Comparison of ENCODE assay signal across 8 cellular contexts in the genomic region with DNA sequence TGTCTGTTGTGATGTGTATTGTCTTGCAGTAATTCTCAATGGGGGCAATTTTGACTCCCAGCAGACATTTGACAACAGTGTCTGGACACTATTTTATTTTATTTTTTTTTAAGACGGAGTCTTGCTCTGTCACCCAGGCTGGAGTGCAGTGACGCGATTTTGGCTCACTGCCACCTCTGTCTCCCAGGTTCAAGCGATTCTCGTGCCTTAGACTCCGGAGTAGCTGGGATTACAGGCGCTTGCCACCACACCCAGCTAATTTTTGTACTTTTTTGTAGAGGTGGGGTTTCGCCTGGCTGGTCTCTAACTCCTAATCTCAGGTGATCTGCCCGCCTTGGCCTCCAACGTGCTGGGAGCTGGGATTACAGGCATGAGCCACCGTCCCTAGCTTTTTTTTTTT. TPM values are rescaled to one million over a fixed set of nuclear protein-coding genes. Genes with fewer than 3 reads are reported as not detected.
A peak's percentile ranks its signal among the peaks of the same experiment; 100 is the strongest.
DNase-seq lines count a peak whose midpoint lies in the region; ATAC-seq, FAIRE-seq and TF ChIP-seq lines count a peak whose summit lies in the region.
"Had no signal": no experiment of that assay in that cellular context is flagged by ENCODE, and none has a peak within 500 bp of the region (broad histone marks: within the 10 kb centered on the region; RNA-seq: fewer than 3 reads in every experiment).

No MANE protein-coding gene starts in this region.

- WGBS in HepG2 (ENCODE audit: low lambda C conversion rate): 97% methylated on average over 11 of the region's 11 CpGs
- WGBS in right lobe of liver (ENCODE audit: insufficient coverage, low coverage, low lambda C conversion rate, missing lambda C conversion rate): 67% methylated on average over 8 of the region's 11 CpGs
- WGBS in esophagus muscularis mucosa: 77% methylated on average over 11 of the region's 11 CpGs

- H3K4me3 ChIP-seq in HepG2 (replicated peaks in 1 of 3; ENCODE audit: insufficient read depth in 1 of 3, low read depth in 2 of 3, low read length in 3 of 3): peak overlapping the region in 2 of 3 experiments; percentile 84 to 98; a peak in 1 of 6 replicates
- no peak overlapping the region for H3K4me3 ChIP-seq in right lobe of liver
- H3K4me3 ChIP-seq in epithelial cell of proximal tubule (ENCODE audit: low read depth, low read length): peak overlapping the region; percentile 100
- peak overlapping the region in 1 of 4 donors; percentile 82 for H3K4me3 ChIP-seq in esophagus muscularis mucosa

- no peak for TF ChIP-seq CTCF in HepG2 (CRISPR knock-in tag; IDR thresholded peaks at IDR 0.05)
- no peak for TF ChIP-seq CTCF in right lobe of liver (IDR thresholded peaks at IDR 0.05)
- TF ChIP-seq CTCF in epithelial cell of proximal tubule (conservative IDR thresholded peaks at IDR 0.05; ENCODE audit: low read depth, low read length): no peak
- TF ChIP-seq CTCF in esophagus muscularis mucosa (IDR thresholded peaks at IDR 0.05): no peak

- H3K4me2 ChIP-seq in HepG2 (ENCODE audit: low read depth, low read length): peak overlapping the region; percentile 90

- DNase-seq in HepG2 (ENCODE audit: low spot score): no peak
- no peak for DNase-seq in right lobe of liver
- no peak for DNase-seq in epithelial cell of proximal tubule (ENCODE audit: low read depth)
- no peak for DNase-seq in esophagus muscularis mucosa (ENCODE audit: extremely low spot score)
- DNase-seq in pons (ENCODE audit: low spot score): no peak
- DNase-seq in occipital lobe (lab: John Stamatoyannopoulos, UW): no peak
- DNase-seq: NCI-H2029 had no signal

- H3K4me1 ChIP-seq in HepG2 (ENCODE audit: insufficient read depth, low read length): peaks cover 26% of the 10 kb centered on the region
- H3K4me1 ChIP-seq in right lobe of liver: peaks cover 0 to 19% (median 2%) of the 10 kb centered on the region in 4 donors
- peaks cover 21 to 31% (median 26%) of the 10 kb centered on the region in 4 donors for H3K4me1 ChIP-seq in esophagus muscularis mucosa

- FAIRE-seq in HepG2 (lab: Jason Lieb, UNC): no peak

- intact Hi-C loops in HepG2 (cut with micrococcal nuclease; ENCODE audit: unreplicated experiment): loop anchor here (2.0 kb wide), 1 partner anchor 13 kb away; a partner anchor contains a TSS
- intact Hi-C loops in right lobe of liver (cut with DNase I): no loop called here
- intact Hi-C loops in esophagus muscularis mucosa (cut with DNase I): no loop called here

- CTCF ChIA-PET in HepG2 (lab: Yijun Ruan, JAX; ENCODE audit: low intra/inter-chr PET ratio, low total read pairs): no interaction called here

- H3K9me3 ChIP-seq in HepG2 (ENCODE audit: low read length) (no peaks in the 10 kb centered on the region), right lobe of liver (no peaks in the 10 kb centered on the region), esophagus muscularis mucosa (no peaks in the 10 kb centered on the region)

- TF ChIP-seq RAD21 in HepG2 (CRISPR knock-in tag; IDR thresholded peaks at IDR 0.05): no peak

- H3K36me3 ChIP-seq in HepG2 (replicated peaks in 1 of 2; ENCODE audit: control insufficient read depth in 1 of 2, insufficient read depth in 2 of 2, low read length in 2 of 2) (peaks cover 15 to 27% of the 10 kb centered on the region in 2 experiments; a peak in 4 of 5 replicates), right lobe of liver (peaks cover 0 to 35% (median 11%) of the 10 kb centered on the region in 4 donors), esophagus muscularis mucosa (peaks cover 27 to 56% (median 48%) of the 10 kb centered on the region in 4 donors)

- H3K27ac ChIP-seq in HepG2 (ENCODE audit: extremely low read length, insufficient read depth, low read length) (peak overlapping the region; percentile 71), right lobe of liver (no peak overlapping the region), esophagus muscularis mucosa (replicated peaks in 1 of 4) (no peak overlapping the region)

- ATAC-seq in HepG2: no peak
- ATAC-seq in right lobe of liver: no peak

- POLR2A ChIA-PET in HepG2 (lab: Yijun Ruan, JAX): no interaction called here

- H3K9ac ChIP-seq in HepG2 (ENCODE audit: insufficient read depth, low read depth, low read length): peak overlapping the region; percentile 97; the same call in 1 of the 2 replicates

- peaks cover 13% of the 10 kb centered on the region for H3K79me2 ChIP-seq in HepG2 (ENCODE audit: insufficient read depth, low read length)

- TF ChIP-seq EP300 in HepG2 (IDR thresholded peaks at IDR 0.05; ENCODE audit: low read depth in 2 of 2, low read length in 2 of 2) (no peak), HepG2 (CRISPR knock-in tag; IDR thresholded peaks at IDR 0.05; ENCODE audit: borderline replicate concordance) (no peak), esophagus muscularis mucosa (IDR thresholded peaks at IDR 0.05) (no peak)

- H2AFZ ChIP-seq in HepG2 (ENCODE audit: low read length): no peak overlapping the region

- in situ Hi-C loops in HepG2 (cut with HindIII; ENCODE audit: extremely low pct_ligation_motif_present, low pct_unique_long_range_greater_than_20kb): loop anchor here (5.0 kb wide), 1 partner anchor 33 kb away; no protein-coding TSS in a partner anchor

- H3K27me3 ChIP-seq in HepG2 (ENCODE audit: control insufficient read depth in 1 of 2, insufficient read depth in 2 of 2, low read length in 2 of 2) (no peaks in the 10 kb centered on the region; a peak in 1 of 5 replicates), right lobe of liver (no peaks in the 10 kb centered on the region), esophagus muscularis mucosa (no peaks in the 10 kb centered on the region)

- TF ChIP-seq POLR2A in HepG2 (IDR thresholded peaks at IDR 0.05; ENCODE audit: insufficient read depth in 1 of 2, low read depth in 2 of 2, low read length in 2 of 2): no peak
- TF ChIP-seq POLR2A in right lobe of liver (IDR thresholded peaks at IDR 0.05): no peak
- no peak for TF ChIP-seq POLR2A in esophagus muscularis mucosa (IDR thresholded peaks at IDR 0.05; ENCODE audit: low read depth)

- H4K20me1 ChIP-seq in HepG2 (ENCODE audit: insufficient read depth, low read length): no peaks in the 10 kb centered on the region

- no TSS peak for BruUV-seq in HepG2 (replicated peaks; lab: Mats Ljungman, UMichigan)

RNA-seq across cellular contexts. Expression of a gene that starts 1.4 kb away (rescaled TPM):
- total RNA-seq in HepG2 (2016; rRNA removed; fragmentation: Illumina TruSeq; extraction: Trizol) (35.3 and 54.8 TPM in 2 replicates), right lobe of liver (10 to 100 TPM; 18.8 to 37.1 (median 27.1) TPM), epithelial cell of proximal tubule (64.1 and 72.9 TPM in 2 replicates), esophagus muscularis mucosa (10 to 100 TPM; 34.0 to 51.0 (median 48.0) TPM), occipital lobe (13.1 TPM)
- 168 and 174 TPM in 2 replicates for total RNA-seq in HepG2 (2016; cell fraction: cytosol; rRNA removed; fragmentation: Illumina TruSeq; extraction: Trizol; ENCODE audit: low read depth)
- total RNA-seq in HepG2 (2016; cell fraction: insoluble cytoplasmic fraction; rRNA removed; fragmentation: Illumina TruSeq; extraction: Trizol): 32.3 and 55.5 TPM in 2 replicates
- 208 and 210 TPM in 2 replicates for total RNA-seq in HepG2 (2016; cell fraction: membrane; rRNA removed; fragmentation: Illumina TruSeq; extraction: Trizol)
- 30.9 and 37.1 TPM in 2 replicates for total RNA-seq in HepG2 (2016; cell fraction: nucleus; rRNA removed; fragmentation: Illumina TruSeq; extraction: Trizol)
- 52.9 and 59.2 TPM in 2 replicates for polyA plus RNA-seq in HepG2 (2011; rRNA removed)
- 53.5 and 73.0 TPM in 2 replicates for polyA plus RNA-seq in HepG2 (2011; cell fraction: cytosol; rRNA removed)
- polyA plus RNA-seq in HepG2 (2011; cell fraction: nucleus; rRNA removed): 93.3 and 107 TPM in 2 replicates
- polyA plus RNA-seq in HepG2 (2012): 29.0 and 33.0 TPM in 2 replicates
- polyA plus RNA-seq in HepG2 (2016; cell fraction: cytosol; fragmentation: Illumina TruSeq; extraction: Trizol; ENCODE audit: low read depth): 249 TPM in 2 replicates
- polyA plus RNA-seq in HepG2 (2016; cell fraction: insoluble cytoplasmic fraction; fragmentation: Illumina TruSeq; extraction: Trizol; ENCODE audit: low read depth): 40.0 and 51.3 TPM in 2 replicates
- polyA plus RNA-seq in HepG2 (2016; cell fraction: membrane; fragmentation: Illumina TruSeq; extraction: Trizol; ENCODE audit: low read depth): 229 and 244 TPM in 2 replicates
- polyA plus RNA-seq in HepG2 (2016; cell fraction: nucleus; fragmentation: Illumina TruSeq; extraction: Trizol; ENCODE audit: insufficient read depth, low read depth): 58.6 and 65.2 TPM in 2 replicates
- 70.8 and 120 TPM in 2 replicates for polyA minus RNA-seq in HepG2 (2011; rRNA and poly(A)+ RNA removed; ENCODE audit: low replicate concordance)
- 23.5 and 24.7 TPM in 2 replicates for polyA minus RNA-seq in HepG2 (2011; cell fraction: cytosol; rRNA and poly(A)+ RNA removed)
- 27.9 and 33.3 TPM in 2 replicates for polyA minus RNA-seq in HepG2 (2011; cell fraction: nucleus; rRNA and poly(A)+ RNA removed)

RNA-seq across cellular contexts. Expression of a gene that starts 7.8 kb away (rescaled TPM):
- total RNA-seq in HepG2 (2016; rRNA removed; fragmentation: Illumina TruSeq; extraction: Trizol) (0.46 and 0.60 TPM in 2 replicates), right lobe of liver (1 to 10 TPM in 4 of 6 experiments, under 1 TPM in 2; 0.72 to 2.8 (median 2.1) TPM), epithelial cell of proximal tubule (1.5 and 3.6 TPM in 2 replicates), esophagus muscularis mucosa (1 to 10 TPM; 2.4 to 8.9 (median 3.6) TPM), occipital lobe (not detected)
- total RNA-seq in HepG2 (2016; cell fraction: cytosol; rRNA removed; fragmentation: Illumina TruSeq; extraction: Trizol; ENCODE audit: low read depth): not detected in 2 replicates
- 0.19 and 0.25 TPM in 2 replicates for total RNA-seq in HepG2 (2016; cell fraction: insoluble cytoplasmic fraction; rRNA removed; fragmentation: Illumina TruSeq; extraction: Trizol)
- not detected in 2 replicates for total RNA-seq in HepG2 (2016; cell fraction: membrane; rRNA removed; fragmentation: Illumina TruSeq; extraction: Trizol)
- 0.40 and 0.53 TPM in 2 replicates for total RNA-seq in HepG2 (2016; cell fraction: nucleus; rRNA removed; fragmentation: Illumina TruSeq; extraction: Trizol)
- 0.56 and 0.70 TPM in 2 replicates for polyA plus RNA-seq in HepG2 (2011; rRNA removed)
- 0.08 and 0.63 TPM in 2 replicates for polyA plus RNA-seq in HepG2 (2011; cell fraction: cytosol; rRNA removed)
- polyA plus RNA-seq in HepG2 (2011; cell fraction: nucleus; rRNA removed): 12.4 and 18.9 TPM in 2 replicates
- polyA plus RNA-seq in HepG2 (2012): 0.19 TPM in 1 of 2 replicates, not detected in the other
- 0.18 TPM in 1 of 2 replicates, not detected in the other for polyA plus RNA-seq in HepG2 (2016; cell fraction: cytosol; fragmentation: Illumina TruSeq; extraction: Trizol; ENCODE audit: low read depth)
- polyA plus RNA-seq in HepG2 (2016; cell fraction: insoluble cytoplasmic fraction; fragmentation: Illumina TruSeq; extraction: Trizol; ENCODE audit: low read depth): 0.21 and 0.26 TPM in 2 replicates
- 0.16 TPM in 1 of 2 replicates, not detected in the other for polyA plus RNA-seq in HepG2 (2016; cell fraction: membrane; fragmentation: Illumina TruSeq; extraction: Trizol; ENCODE audit: low read depth)
- polyA plus RNA-seq in HepG2 (2016; cell fraction: nucleus; fragmentation: Illumina TruSeq; extraction: Trizol; ENCODE audit: insufficient read depth, low read depth): 1.9 and 2.3 TPM in 2 replicates
- polyA minus RNA-seq in HepG2 (2011; rRNA and poly(A)+ RNA removed; ENCODE audit: low replicate concordance): 0.58 and 1.1 TPM in 2 replicates
- polyA minus RNA-seq in HepG2 (2011; cell fraction: cytosol; rRNA and poly(A)+ RNA removed): not detected in 2 replicates
- 0.90 and 0.99 TPM in 2 replicates for polyA minus RNA-seq in HepG2 (2011; cell fraction: nucleus; rRNA and poly(A)+ RNA removed)

RNA-seq across cellular contexts. Expression of a gene that starts 13.6 kb away (rescaled TPM):
- total RNA-seq in HepG2 (2016; rRNA removed; fragmentation: Illumina TruSeq; extraction: Trizol): 32.2 and 32.9 TPM in 2 replicates
- 9.3 and 11.4 TPM in 2 replicates for total RNA-seq in HepG2 (2016; cell fraction: cytosol; rRNA removed; fragmentation: Illumina TruSeq; extraction: Trizol; ENCODE audit: low read depth)
- 29.5 and 35.9 TPM in 2 replicates for total RNA-seq in HepG2 (2016; cell fraction: insoluble cytoplasmic fraction; rRNA removed; fragmentation: Illumina TruSeq; extraction: Trizol)
- 14.1 and 14.3 TPM in 2 replicates for total RNA-seq in HepG2 (2016; cell fraction: membrane; rRNA removed; fragmentation: Illumina TruSeq; extraction: Trizol)
- total RNA-seq in HepG2 (2016; cell fraction: nucleus; rRNA removed; fragmentation: Illumina TruSeq; extraction: Trizol): 26.1 and 28.4 TPM in 2 replicates
- 33.8 and 48.8 TPM in 2 replicates for polyA plus RNA-seq in HepG2 (2011; rRNA removed)
- 33.9 and 59.2 TPM in 2 replicates for polyA plus RNA-seq in HepG2 (2011; cell fraction: cytosol; rRNA removed)
- polyA plus RNA-seq in HepG2 (2011; cell fraction: nucleus; rRNA removed): 96.0 and 115 TPM in 2 replicates
- 16.2 and 31.3 TPM in 2 replicates for polyA plus RNA-seq in HepG2 (2012)
- polyA plus RNA-seq in HepG2 (2016; cell fraction: cytosol; fragmentation: Illumina TruSeq; extraction: Trizol; ENCODE audit: low read depth): 11.3 TPM in 2 replicates
- polyA plus RNA-seq in HepG2 (2016; cell fraction: insoluble cytoplasmic fraction; fragmentation: Illumina TruSeq; extraction: Trizol; ENCODE audit: low read depth): 45.3 and 48.2 TPM in 2 replicates
- 12.1 and 13.6 TPM in 2 replicates for polyA plus RNA-seq in HepG2 (2016; cell fraction: membrane; fragmentation: Illumina TruSeq; extraction: Trizol; ENCODE audit: low read depth)
- polyA plus RNA-seq in HepG2 (2016; cell fraction: nucleus; fragmentation: Illumina TruSeq; extraction: Trizol; ENCODE audit: insufficient read depth, low read depth): 59.2 and 60.1 TPM in 2 replicates
- 100 and 106 TPM in 2 replicates for polyA minus RNA-seq in HepG2 (2011; rRNA and poly(A)+ RNA removed; ENCODE audit: low replicate concordance)
- polyA minus RNA-seq in HepG2 (2011; cell fraction: cytosol; rRNA and poly(A)+ RNA removed): 27.3 and 29.6 TPM in 2 replicates
- 16.3 and 29.5 TPM in 2 replicates for polyA minus RNA-seq in HepG2 (2011; cell fraction: nucleus; rRNA and poly(A)+ RNA removed)
- total RNA-seq in right lobe of liver: 10 to 100 TPM; 28.5 to 58.6 (median 40.4) TPM
- total RNA-seq in epithelial cell of proximal tubule: 88.8 and 137 TPM in 2 replicates
- 10 to 100 TPM; 48.6 to 87.1 (median 70.7) TPM for total RNA-seq in esophagus muscularis mucosa
- 23.4 TPM for total RNA-seq in occipital lobe

RNA-seq across cellular contexts. Expression of a gene that starts 14.2 kb away (rescaled TPM):
- total RNA-seq in HepG2 (2016; rRNA removed; fragmentation: Illumina TruSeq; extraction: Trizol): not detected in 2 replicates
- not detected in 2 replicates for total RNA-seq in HepG2 (2016; cell fraction: cytosol; rRNA removed; fragmentation: Illumina TruSeq; extraction: Trizol; ENCODE audit: low read depth)
- total RNA-seq in HepG2 (2016; cell fraction: insoluble cytoplasmic fraction; rRNA removed; fragmentation: Illumina TruSeq; extraction: Trizol): not detected in 2 replicates
- not detected in 2 replicates for total RNA-seq in HepG2 (2016; cell fraction: membrane; rRNA removed; fragmentation: Illumina TruSeq; extraction: Trizol)
- total RNA-seq in HepG2 (2016; cell fraction: nucleus; rRNA removed; fragmentation: Illumina TruSeq; extraction: Trizol): not detected in 2 replicates
- polyA plus RNA-seq in HepG2 (2011; rRNA removed): 0.01 TPM in 1 of 2 replicates, not detected in the other
- polyA plus RNA-seq in HepG2 (2011; cell fraction: cytosol; rRNA removed): 0.01 TPM in 1 of 2 replicates, not detected in the other
- not detected in 2 replicates for polyA plus RNA-seq in HepG2 (2011; cell fraction: nucleus; rRNA removed)
- polyA plus RNA-seq in HepG2 (2012): 0.04 TPM in 1 of 2 replicates, not detected in the other
- polyA plus RNA-seq in HepG2 (2016; cell fraction: cytosol; fragmentation: Illumina TruSeq; extraction: Trizol; ENCODE audit: low read depth): not detected in 2 replicates
- polyA plus RNA-seq in HepG2 (2016; cell fraction: insoluble cytoplasmic fraction; fragmentation: Illumina TruSeq; extraction: Trizol; ENCODE audit: low read depth): not detected in 2 replicates
- polyA plus RNA-seq in HepG2 (2016; cell fraction: membrane; fragmentation: Illumina TruSeq; extraction: Trizol; ENCODE audit: low read depth): not detected in 2 replicates
- not detected in 2 replicates for polyA plus RNA-seq in HepG2 (2016; cell fraction: nucleus; fragmentation: Illumina TruSeq; extraction: Trizol; ENCODE audit: insufficient read depth, low read depth)
- 0.05 and 0.12 TPM in 2 replicates for polyA minus RNA-seq in HepG2 (2011; rRNA and poly(A)+ RNA removed; ENCODE audit: low replicate concordance)
- polyA minus RNA-seq in HepG2 (2011; cell fraction: cytosol; rRNA and poly(A)+ RNA removed): not detected in 2 replicates
- not detected in 2 replicates for polyA minus RNA-seq in HepG2 (2011; cell fraction: nucleus; rRNA and poly(A)+ RNA removed)
- under 1 TPM in 5 of 6 experiments, not detected in 1; 0.12 to 0.31 (median 0.22) TPM for total RNA-seq in right lobe of liver
- 0.07 and 0.23 TPM in 2 replicates for total RNA-seq in epithelial cell of proximal tubule
- total RNA-seq in esophagus muscularis mucosa: 1 to 10 TPM in 2 of 4 donors, under 1 TPM in 2; 0.83 to 1.9 (median 1.2) TPM
- total RNA-seq in occipital lobe: 0.16 TPM

RNA-seq across cellular contexts. Expression of a gene that starts 22.8 kb away (rescaled TPM):
- not detected in 2 replicates for total RNA-seq in HepG2 (2016; rRNA removed; fragmentation: Illumina TruSeq; extraction: Trizol)
- total RNA-seq in HepG2 (2016; cell fraction: cytosol; rRNA removed; fragmentation: Illumina TruSeq; extraction: Trizol; ENCODE audit: low read depth): not detected in 2 replicates
- not detected in 2 replicates for total RNA-seq in HepG2 (2016; cell fraction: insoluble cytoplasmic fraction; rRNA removed; fragmentation: Illumina TruSeq; extraction: Trizol)
- not detected in 2 replicates for total RNA-seq in HepG2 (2016; cell fraction: membrane; rRNA removed; fragmentation: Illumina TruSeq; extraction: Trizol)
- not detected in 2 replicates for total RNA-seq in HepG2 (2016; cell fraction: nucleus; rRNA removed; fragmentation: Illumina TruSeq; extraction: Trizol)
- not detected in 2 replicates for polyA plus RNA-seq in HepG2 (2011; rRNA removed)
- not detected in 2 replicates for polyA plus RNA-seq in HepG2 (2011; cell fraction: cytosol; rRNA removed)
- not detected in 2 replicates for polyA plus RNA-seq in HepG2 (2011; cell fraction: nucleus; rRNA removed)
- polyA plus RNA-seq in HepG2 (2012): not detected in 2 replicates
- not detected in 2 replicates for polyA plus RNA-seq in HepG2 (2016; cell fraction: cytosol; fragmentation: Illumina TruSeq; extraction: Trizol; ENCODE audit: low read depth)
- polyA plus RNA-seq in HepG2 (2016; cell fraction: insoluble cytoplasmic fraction; fragmentation: Illumina TruSeq; extraction: Trizol; ENCODE audit: low read depth): not detected in 2 replicates
- polyA plus RNA-seq in HepG2 (2016; cell fraction: membrane; fragmentation: Illumina TruSeq; extraction: Trizol; ENCODE audit: low read depth): not detected in 2 replicates
- not detected in 2 replicates for polyA plus RNA-seq in HepG2 (2016; cell fraction: nucleus; fragmentation: Illumina TruSeq; extraction: Trizol; ENCODE audit: insufficient read depth, low read depth)
- not detected in 2 replicates for polyA minus RNA-seq in HepG2 (2011; rRNA and poly(A)+ RNA removed; ENCODE audit: low replicate concordance)
- not detected in 2 replicates for polyA minus RNA-seq in HepG2 (2011; cell fraction: cytosol; rRNA and poly(A)+ RNA removed)
- not detected in 2 replicates for polyA minus RNA-seq in HepG2 (2011; cell fraction: nucleus; rRNA and poly(A)+ RNA removed)
- total RNA-seq in right lobe of liver: not detected
- not detected in 2 replicates for total RNA-seq in epithelial cell of proximal tubule
- not detected for total RNA-seq in esophagus muscularis mucosa
- not detected for total RNA-seq in occipital lobe
- total RNA-seq: lung had no signal

Comparison
In these comparisons a context has a peak if more than half of its experiments do, and no peak if none do; other contexts are left out.
1. H3K4me3 ChIP-seq: peak in HepG2 (2 of 3) and epithelial cell of proximal tubule (single experiment); none in right lobe of liver (0 of 3).